ENCODE assay signal across 8 cellular contexts in the genomic region with DNA sequence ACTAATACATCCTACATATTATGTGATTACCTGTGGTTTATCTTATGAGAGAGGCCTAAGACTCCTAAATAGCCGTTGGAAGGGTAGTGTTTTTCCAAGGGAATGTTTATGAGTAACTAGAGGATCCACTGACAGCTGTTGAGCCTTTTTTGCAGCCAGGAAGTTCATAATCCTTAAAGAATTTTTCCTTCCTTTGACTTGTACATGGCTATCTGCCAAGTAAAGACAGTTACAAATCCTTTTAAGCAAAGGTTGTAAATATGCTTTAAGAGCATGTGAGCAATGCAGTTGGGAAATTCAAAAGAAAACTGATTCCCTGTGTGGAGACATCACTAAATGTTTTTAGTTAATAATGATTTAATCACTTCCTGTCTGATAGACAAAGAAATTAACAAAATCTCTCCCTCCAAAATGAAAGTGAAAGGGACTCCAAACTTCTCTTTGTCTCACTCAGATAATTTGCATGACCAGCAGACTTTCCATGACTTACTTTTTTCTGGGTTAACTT.
A peak's percentile ranks its signal among the peaks of the same experiment; 100 is the strongest.
DNase-seq lines count a peak whose midpoint lies in the region; ATAC-seq and TF ChIP-seq lines count a peak whose summit lies in the region.

No MANE protein-coding gene starts in this region.

- ATAC-seq in GM18909 (IDR thresholded peaks at IDR 0.05; ENCODE audit: poor library complexity, unreplicated experiment) (peak; percentile 81), HG03460 (IDR thresholded peaks at IDR 0.05; ENCODE audit: unreplicated experiment) (peak; percentile 75), right cardiac atrium (peak; percentile 33 to 56), GM19455 (IDR thresholded peaks at IDR 0.05; ENCODE audit: unreplicated experiment) (no peak)

- no peaks in the 10 kb centered on the region for H3K4me1 ChIP-seq in right cardiac atrium (ENCODE audit: control insufficient read depth, insufficient read depth, low read length)

- peak overlapping the region; percentile 35 for H3K4me3 ChIP-seq in right cardiac atrium (ENCODE audit: low read length)

- 22% methylated on average over 1 of the region's 1 CpG for whole genome bisulfite sequencing in right cardiac atrium

- H3K27me3 ChIP-seq in right cardiac atrium (ENCODE audit: control insufficient read depth, insufficient read depth) = no peaks in the 10 kb centered on the region

- H3K9me3 ChIP-seq in right cardiac atrium (ENCODE audit: control insufficient read depth, low read length) = no peaks in the 10 kb centered on the region

- intact Hi-C loops in right cardiac atrium (cut with DNase I) = no loop called here

- DNase-seq in AG09319 (ENCODE audit: extremely low read depth, low read depth) (peak; percentile 37), T1000 (lab: John Stamatoyannopoulos, UW) (peak; percentile 98), right cardiac atrium (no peak), NCI-H510A (lab: John Stamatoyannopoulos, UW) (no peak), mucosa of gallbladder (ENCODE audit: low spot score) (no peak)

- no peak overlapping the region for H3K27ac ChIP-seq in right cardiac atrium (ENCODE audit: low read length)

- TF ChIP-seq CTCF in AG09319 (IDR thresholded peaks at IDR 0.05; ENCODE audit: low read depth, low read length) = no peak

Comparison
In these comparisons a context has a peak if more than half of its experiments do, and no peak if none do; other contexts are left out.
1. DNase-seq: peak in AG09319 (single experiment) and T1000 (single experiment); none in right cardiac atrium (0 of 3), NCI-H510A (single experiment) and mucosa of gallbladder (single experiment).